In the genomic region with DNA sequence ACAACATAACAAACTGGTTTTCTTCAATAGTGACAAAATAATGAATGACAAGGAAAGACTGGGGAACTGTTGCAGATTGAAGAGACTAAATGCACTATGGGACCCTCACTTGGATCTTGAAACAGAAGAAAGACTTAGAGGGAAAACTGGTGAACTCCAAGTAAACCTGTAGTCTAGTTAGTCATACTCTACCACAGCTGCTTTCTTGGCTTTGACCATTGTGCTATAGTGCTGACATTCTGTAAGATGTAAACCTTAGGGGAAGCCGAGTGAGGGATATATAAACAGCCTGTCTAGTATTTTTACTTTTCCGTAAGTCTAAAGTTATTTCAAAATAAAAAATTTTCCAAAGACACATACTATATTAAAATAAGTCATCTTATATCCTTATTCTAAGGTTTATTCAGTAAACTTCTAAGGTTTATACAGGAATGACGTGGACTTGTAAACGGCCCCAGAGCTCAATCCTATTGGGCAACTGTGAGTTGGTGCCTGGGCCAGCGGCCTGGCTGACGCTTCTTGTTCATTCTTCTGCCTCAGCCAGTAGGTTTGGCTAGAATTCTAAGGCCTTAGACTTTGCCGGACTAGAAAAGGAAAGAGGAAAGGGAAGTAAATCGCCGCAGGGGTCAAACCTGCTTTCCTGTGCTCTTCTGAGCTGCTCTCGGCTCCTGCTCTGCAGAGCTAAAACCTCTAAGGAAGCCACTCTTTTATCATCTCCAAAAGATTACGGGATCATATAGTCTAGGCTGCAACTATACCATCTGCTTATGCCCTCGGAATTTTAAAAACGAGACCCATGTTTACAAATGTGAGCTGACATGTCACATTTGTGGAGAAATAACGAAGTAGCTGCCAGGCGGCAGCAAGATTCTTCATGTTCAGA, we compare ENCODE assay signal across 8 cellular contexts. TPM values are rescaled to one million over a fixed set of nuclear protein-coding genes. Genes with fewer than 3 reads are reported as not detected.
DNase-seq lines count a peak whose midpoint lies in the region; ATAC-seq and TF ChIP-seq lines count a peak whose summit lies in the region.

No MANE protein-coding gene starts in this region.

- H3K4me3 ChIP-seq in heart left ventricle: no peak overlapping the region
- no peak overlapping the region for H3K4me3 ChIP-seq in lower leg skin (ENCODE audit: low read depth, poor library complexity, severe bottlenecking)
- H3K4me3 ChIP-seq in vagina: peak overlapping the region in 1 of 2 donors; percentile 11

- no peaks in the 10 kb centered on the region for H3K27me3 ChIP-seq in heart left ventricle
- no peaks in the 10 kb centered on the region for H3K27me3 ChIP-seq in vagina

- intact Hi-C loops in left ventricle myocardium superior (cut with micrococcal nuclease): no loop called here
- intact Hi-C loops in heart left ventricle (cut with DNase I): no loop called here
- intact Hi-C loops in lower leg skin (cut with DNase I; ENCODE audit: low total_unique reads): no loop called here
- intact Hi-C loops in vagina (cut with DNase I): no loop called here

- TF ChIP-seq POLR2A in heart left ventricle (IDR thresholded peaks at IDR 0.05) (no peak), lower leg skin (IDR thresholded peaks at IDR 0.05) (no peak), vagina (IDR thresholded peaks at IDR 0.05) (no peak)

- H3K9me3 Mint-ChIP-seq in activated naive CD4-positive, alpha-beta T cell treated with anti-CD3 and anti-CD28 coated beads, Interleukin-2, amount 50 U/mL, for 72 hours: no peaks in the 10 kb centered on the region
- no peaks in the 10 kb centered on the region for H3K9me3 Mint-ChIP-seq in stimulated activated memory B cell treated with anti-CD40 and anti-IgM and Interleukin-4, amounts not matched to agents 10 μg/mL and 1 μg/mL and 100 μg/mL, for 72 hours

- 62 to 78% (median 65%) methylated on average over 15 of the region's 15 CpGs for WGBS in heart left ventricle, 4 donors
- whole genome bisulfite sequencing in lower leg skin, 2 donors: 23 to 24% methylated on average over 15 of the region's 15 CpGs

- H3K36me3 ChIP-seq in heart left ventricle (no peaks in the 10 kb centered on the region), vagina (no peaks in the 10 kb centered on the region)

- peak; percentile 38 for DNase-seq in left ventricle myocardium superior
- no peak for DNase-seq in heart left ventricle
- no peak for DNase-seq in activated naive CD4-positive, alpha-beta T cell treated with anti-CD3 and anti-CD28 coated beads, Interleukin-2, amount 50 U/mL, for 72 hours (ENCODE audit: low spot score in 2 of 2)
- DNase-seq in lower leg skin (ENCODE audit: low spot score in 2 of 2): peak; percentile 49 to 86
- DNase-seq in vagina (ENCODE audit: extremely low spot score in 2 of 2): no peak
- no peak for DNase-seq in cerebellar nuclear complex (lab: John Stamatoyannopoulos, UW)

- H3K4me1 Mint-ChIP-seq in stimulated activated memory B cell treated with anti-CD40 and anti-IgM and Interleukin-4, amounts not matched to agents 10 μg/mL and 1 μg/mL and 100 μg/mL, for 72 hours: peaks cover 7% of the 10 kb centered on the region

- H3K27ac Mint-ChIP-seq in activated naive CD4-positive, alpha-beta T cell treated with anti-CD3 and anti-CD28 coated beads, Interleukin-2, amount 50 U/mL, for 72 hours: peak overlapping the region; percentile 52 to 63
- no peak overlapping the region for H3K27ac Mint-ChIP-seq in stimulated activated memory B cell treated with anti-CD40 and anti-IgM and Interleukin-4, amounts not matched to agents 10 μg/mL and 1 μg/mL and 100 μg/mL, for 72 hours

- peak; percentile 29 for ATAC-seq in left ventricle myocardium superior
- ATAC-seq in heart left ventricle: no peak
- peak; percentile 28 to 37 for ATAC-seq in activated naive CD4-positive, alpha-beta T cell treated with anti-CD3 and anti-CD28 coated beads, Interleukin-2, amount 50 U/mL, for 72 hours
- ATAC-seq in stimulated activated memory B cell treated with anti-CD40 and anti-IgM and Interleukin-4, amounts not matched to agents 10 μg/mL and 1 μg/mL and 100 μg/mL, for 72 hours: no peak
- ATAC-seq in GM19023 (IDR thresholded peaks at IDR 0.05; ENCODE audit: unreplicated experiment): no peak

- H3K4me1 ChIP-seq in heart left ventricle (peaks cover 0 to 17% (median 0%) of the 10 kb centered on the region in 12 donors), vagina (peaks cover 23% of the 10 kb centered on the region)

- H3K4me3 Mint-ChIP-seq in stimulated activated memory B cell treated with anti-CD40 and anti-IgM and Interleukin-4, amounts not matched to agents 10 μg/mL and 1 μg/mL and 100 μg/mL, for 72 hours: no peak overlapping the region

- H3K27ac ChIP-seq in heart left ventricle (peak overlapping the region in 1 of 12 donors; percentile 73), vagina (peak overlapping the region; percentile 83)

- H3K9me3 ChIP-seq in heart left ventricle (no peaks in the 10 kb centered on the region), vagina (no peaks in the 10 kb centered on the region)

- no peaks in the 10 kb centered on the region for H3K36me3 Mint-ChIP-seq in activated naive CD4-positive, alpha-beta T cell treated with anti-CD3 and anti-CD28 coated beads, Interleukin-2, amount 50 U/mL, for 72 hours
- H3K36me3 Mint-ChIP-seq in stimulated activated memory B cell treated with anti-CD40 and anti-IgM and Interleukin-4, amounts not matched to agents 10 μg/mL and 1 μg/mL and 100 μg/mL, for 72 hours: no peaks in the 10 kb centered on the region

- no peaks in the 10 kb centered on the region for H3K27me3 Mint-ChIP-seq in stimulated activated memory B cell treated with anti-CD40 and anti-IgM and Interleukin-4, amounts not matched to agents 10 μg/mL and 1 μg/mL and 100 μg/mL, for 72 hours

- no peak for TF ChIP-seq CTCF in heart left ventricle (IDR thresholded peaks at IDR 0.05)
- no peak for TF ChIP-seq CTCF in lower leg skin (IDR thresholded peaks at IDR 0.05)
- TF ChIP-seq CTCF in vagina (IDR thresholded peaks at IDR 0.05): no peak

RNA-seq across cellular contexts. Expression of a gene that starts 33.7 kb away (rescaled TPM):
- total RNA-seq in left ventricle myocardium superior: not detected
- under 1 TPM in 1 of 9 donors, not detected in 8; 0.32 TPM for total RNA-seq in heart left ventricle
- polyA plus RNA-seq in heart left ventricle: not detected
- under 1 TPM in 1 of 2 donors, not detected in 1; 0.25 TPM for total RNA-seq in activated naive CD4-positive, alpha-beta T cell treated with anti-CD3 and anti-CD28 coated beads, Interleukin-2, amount 50 U/mL, for 72 hours
- under 1 TPM in 2 of 4 donors, not detected in 2; 0.13 to 0.20 TPM for total RNA-seq in lower leg skin
- not detected for total RNA-seq in vagina

Comparison
In these comparisons a context has a peak if more than half of its experiments do, and no peak if none do; other contexts are left out.
1. ATAC-seq: peak in left ventricle myocardium superior (single experiment) and activated naive CD4-positive, alpha-beta T cell treated with anti-CD3 and anti-CD28 coated beads, Interleukin-2, amount 50 U/mL, for 72 hours (2 of 2); none in heart left ventricle (0 of 4), stimulated activated memory B cell treated with anti-CD40 and anti-IgM and Interleukin-4, amounts not matched to agents 10 μg/mL and 1 μg/mL and 100 μg/mL, for 72 hours (single experiment) and GM19023 (single experiment).
2. DNase-seq: peak in left ventricle myocardium superior (single experiment) and lower leg skin (2 of 2); none in heart left ventricle (0 of 5), activated naive CD4-positive, alpha-beta T cell treated with anti-CD3 and anti-CD28 coated beads, Interleukin-2, amount 50 U/mL, for 72 hours (0 of 2), vagina (0 of 2) and cerebellar nuclear complex (0 of 2).